9 cellular contexts compared by ENCODE assay signal in genomic region chr6:31621320-31621939, GRCh38. TPM values are rescaled to one million over a fixed set of nuclear protein-coding genes. Genes with fewer than 3 reads are reported as not detected.
DNase-seq lines count a peak whose midpoint lies in the region; FAIRE-seq and TF ChIP-seq lines count a peak whose summit lies in the region.
"Had no signal": no experiment of that assay in that cellular context is flagged by ENCODE, and none has a peak within 500 bp of the region (broad histone marks: within the 10 kb centered on the region; RNA-seq: fewer than 3 reads in every experiment).

No MANE protein-coding gene starts in this region.

- H2AFZ ChIP-seq in fibroblast of lung (ENCODE audit: low read length): no peak overlapping the region

- intact Hi-C loops in prostate gland (cut with DNase I): loop anchor here (5.0 kb wide), 1 partner anchor 1351 kb away; no protein-coding TSS in a partner anchor

- H3K27ac ChIP-seq in SK-N-MC: peak overlapping the region; percentile 98
- peak overlapping the region; percentile 100 for H3K27ac ChIP-seq in fibroblast of lung (ENCODE audit: insufficient read depth, low read length)
- peak overlapping the region; percentile 92 to 96 for H3K27ac ChIP-seq in prostate gland

- H3K4me2 ChIP-seq in fibroblast of lung (ENCODE audit: extremely low read depth, insufficient read depth, low read length): peak overlapping the region; percentile 99

- H3K4me1 ChIP-seq in fibroblast of lung (ENCODE audit: control insufficient read depth, extremely low read depth, insufficient read depth, low read length): peaks cover 2% of the 10 kb centered on the region
- H3K4me1 ChIP-seq in prostate gland (replicated peaks): no peaks in the 10 kb centered on the region

- no peaks in the 10 kb centered on the region for H4K20me1 ChIP-seq in fibroblast of lung (ENCODE audit: control insufficient read depth, extremely low read depth, insufficient read depth, low read length)

- DNase-seq in GM12864 (ENCODE audit: low read depth): no peak
- no peak for DNase-seq in SK-N-MC (ENCODE audit: low read depth, low spot score)
- no peak for DNase-seq in fibroblast of lung (ENCODE audit: low read depth in 2 of 2)
- no peak for DNase-seq in prostate gland (ENCODE audit: low spot score)
- no peak for DNase-seq in SK-N-DZ (ENCODE audit: low spot score)
- DNase-seq in NCI-H1436 treated with DMSO at 0.1 percent for 48 hours (lab: John Stamatoyannopoulos, UW): no peak
- DNase-seq in RCC 7860 (ENCODE audit: low spot score): no peak
- DNase-seq in anterior cingulate cortex (lab: John Stamatoyannopoulos, UW): no peak

- peak overlapping the region; percentile 91 for H3K4me3 ChIP-seq in GM12864 (ENCODE audit: low read depth, low read length)
- H3K4me3 ChIP-seq in SK-N-MC: peak overlapping the region; percentile 100
- peak overlapping the region; percentile 75 to 99 (median 92) for H3K4me3 ChIP-seq in fibroblast of lung (replicated peaks in 1 of 4; ENCODE audit: control extremely low read depth in 1 of 4, insufficient read depth in 1 of 4, low read depth in 3 of 4, low read length in 4 of 4)
- H3K4me3 ChIP-seq in prostate gland: peak overlapping the region; percentile 63 to 84

- H3K9me3 ChIP-seq in SK-N-MC (ENCODE audit: low read depth, low read length) (no peaks in the 10 kb centered on the region), fibroblast of lung (ENCODE audit: control insufficient read depth, insufficient read depth, low read depth, low read length) (no peaks in the 10 kb centered on the region), prostate gland (no peaks in the 10 kb centered on the region)

- H3K9ac ChIP-seq in SK-N-MC (ENCODE audit: insufficient read length) (peak overlapping the region; percentile 99), fibroblast of lung (ENCODE audit: insufficient read depth, low read length) (peak overlapping the region; percentile 95)

- H3K27me3 ChIP-seq in fibroblast of lung (ENCODE audit: control insufficient read depth, insufficient read depth, low read length) (no peaks in the 10 kb centered on the region), prostate gland (replicated peaks; ENCODE audit: insufficient read depth) (no peaks in the 10 kb centered on the region)

- TF ChIP-seq CTCF in GM12864 (IDR thresholded peaks at IDR 0.05; ENCODE audit: low read depth, low read length, missing control alignments): no peak
- TF ChIP-seq CTCF in fibroblast of lung (conservative IDR thresholded peaks at IDR 0.05 in 1 of 2, IDR thresholded peaks at IDR 0.05 in 1 of 2; ENCODE audit: low read depth in 1 of 2, low read length in 2 of 2): no peak
- no peak for TF ChIP-seq CTCF in prostate gland (IDR thresholded peaks at IDR 0.05)

- WGBS in prostate gland: 7% methylated on average over 15 of the region's 15 CpGs

- FAIRE-seq in RCC 7860 (lab: Jason Lieb, UNC): no peak
- FAIRE-seq: islet of Langerhans had no signal

- H3K79me2 ChIP-seq in fibroblast of lung (ENCODE audit: control insufficient read depth, insufficient read depth, low read length): peaks cover 51% of the 10 kb centered on the region

- peaks cover 52% of the 10 kb centered on the region for H3K36me3 ChIP-seq in SK-N-MC (ENCODE audit: insufficient read depth, low read length)
- peaks cover 19% of the 10 kb centered on the region for H3K36me3 ChIP-seq in fibroblast of lung (ENCODE audit: control insufficient read depth, insufficient read depth, low read length)
- H3K36me3 ChIP-seq in prostate gland: peaks cover 23 to 24% of the 10 kb centered on the region in 2 donors

- TF ChIP-seq POLR2A in prostate gland (IDR thresholded peaks at IDR 0.05): no peak

RNA-seq across cellular contexts. Expression of gene PRRC2A, which starts 0.9 kb away (rescaled TPM):
- total RNA-seq in fibroblast of lung (22.9 and 46.6 TPM in 2 replicates), prostate gland (100 to 1,000 TPM; 129 to 247 TPM)
- polyA plus RNA-seq in fibroblast of lung: 26.9 and 50.7 TPM in 2 replicates
- 86.4 and 123 TPM in 2 replicates for polyA plus RNA-seq in fibroblast of lung (2012)
- polyA minus RNA-seq in fibroblast of lung (ENCODE audit: low replicate concordance): 154 and 211 TPM in 2 replicates
- 71.3 and 78.5 TPM in 2 replicates for polyA plus RNA-seq in SK-N-DZ (2014; cell fraction: cytosol; rRNA removed)
- 128 and 163 TPM in 2 replicates for polyA plus RNA-seq in SK-N-DZ (2014; cell fraction: nucleus; rRNA removed)

RNA-seq across cellular contexts. Expression of gene AIF1, which starts 6.4 kb away (rescaled TPM):
- total RNA-seq in fibroblast of lung (not detected in 2 replicates), prostate gland (10 to 100 TPM; 11.1 to 14.6 TPM)
- not detected in 2 replicates for polyA plus RNA-seq in fibroblast of lung
- not detected in 2 replicates for polyA plus RNA-seq in fibroblast of lung (2012)
- polyA minus RNA-seq in fibroblast of lung (ENCODE audit: low replicate concordance): not detected in 2 replicates
- polyA plus RNA-seq in SK-N-DZ (2014; cell fraction: cytosol; rRNA removed): 0.57 TPM in 1 of 2 replicates, not detected in the other
- polyA plus RNA-seq in SK-N-DZ (2014; cell fraction: nucleus; rRNA removed): 0.38 TPM in 1 of 2 replicates, not detected in the other

RNA-seq across cellular contexts. Expression of gene NCR3, which starts 28.6 kb away (rescaled TPM):
- total RNA-seq in fibroblast of lung: not detected in 2 replicates
- not detected in 2 replicates for polyA plus RNA-seq in fibroblast of lung
- not detected in 2 replicates for polyA plus RNA-seq in fibroblast of lung (2012)
- polyA minus RNA-seq in fibroblast of lung (ENCODE audit: low replicate concordance): not detected in 2 replicates
- not detected for total RNA-seq in prostate gland
- not detected in 2 replicates for polyA plus RNA-seq in SK-N-DZ (2014; cell fraction: cytosol; rRNA removed)
- not detected in 2 replicates for polyA plus RNA-seq in SK-N-DZ (2014; cell fraction: nucleus; rRNA removed)

RNA-seq across cellular contexts. Expression of gene BAG6, which starts 31.0 kb away (rescaled TPM):
- total RNA-seq in fibroblast of lung: 90.9 and 124 TPM in 2 replicates
- polyA plus RNA-seq in fibroblast of lung: 75.3 and 111 TPM in 2 replicates
- 187 and 229 TPM in 2 replicates for polyA plus RNA-seq in fibroblast of lung (2012)
- polyA minus RNA-seq in fibroblast of lung (ENCODE audit: low replicate concordance): 303 and 403 TPM in 2 replicates
- 100 to 1,000 TPM; 261 to 537 TPM for total RNA-seq in prostate gland
- polyA plus RNA-seq in SK-N-DZ (2014; cell fraction: cytosol; rRNA removed): 313 and 362 TPM in 2 replicates
- polyA plus RNA-seq in SK-N-DZ (2014; cell fraction: nucleus; rRNA removed): 452 and 499 TPM in 2 replicates

RNA-seq across cellular contexts. Expression of gene APOM, which starts 34.3 kb away (rescaled TPM):
- 0.99 and 1.0 TPM in 2 replicates for total RNA-seq in fibroblast of lung
- polyA plus RNA-seq in fibroblast of lung: 3.9 and 5.4 TPM in 2 replicates
- polyA plus RNA-seq in fibroblast of lung (2012): 4.5 and 4.8 TPM in 2 replicates
- 0.96 and 1.6 TPM in 2 replicates for polyA minus RNA-seq in fibroblast of lung (ENCODE audit: low replicate concordance)
- total RNA-seq in prostate gland: 1 to 10 TPM; 1.6 to 6.8 TPM
- 0.46 and 4.3 TPM in 2 replicates for polyA plus RNA-seq in SK-N-DZ (2014; cell fraction: cytosol; rRNA removed)
- 1.2 and 4.1 TPM in 2 replicates for polyA plus RNA-seq in SK-N-DZ (2014; cell fraction: nucleus; rRNA removed)

Comparison
In these comparisons a context has a peak if more than half of its experiments do, and no peak if none do; other contexts are left out.
1. RNA of gene AIF1, which starts 6.4 kb away (total RNA-seq): 11.1 to 14.6 TPM in prostate gland; not detected in fibroblast of lung; every median in the first group is over 10 times any median in the second.
2. Peak in every context shown above with its lines, with median percentiles within 50 percentile points of each other: H3K4me3 ChIP-seq and H3K27ac ChIP-seq.